Comparison of ENCODE assay signal across 13 cellular contexts in the genomic region with DNA sequence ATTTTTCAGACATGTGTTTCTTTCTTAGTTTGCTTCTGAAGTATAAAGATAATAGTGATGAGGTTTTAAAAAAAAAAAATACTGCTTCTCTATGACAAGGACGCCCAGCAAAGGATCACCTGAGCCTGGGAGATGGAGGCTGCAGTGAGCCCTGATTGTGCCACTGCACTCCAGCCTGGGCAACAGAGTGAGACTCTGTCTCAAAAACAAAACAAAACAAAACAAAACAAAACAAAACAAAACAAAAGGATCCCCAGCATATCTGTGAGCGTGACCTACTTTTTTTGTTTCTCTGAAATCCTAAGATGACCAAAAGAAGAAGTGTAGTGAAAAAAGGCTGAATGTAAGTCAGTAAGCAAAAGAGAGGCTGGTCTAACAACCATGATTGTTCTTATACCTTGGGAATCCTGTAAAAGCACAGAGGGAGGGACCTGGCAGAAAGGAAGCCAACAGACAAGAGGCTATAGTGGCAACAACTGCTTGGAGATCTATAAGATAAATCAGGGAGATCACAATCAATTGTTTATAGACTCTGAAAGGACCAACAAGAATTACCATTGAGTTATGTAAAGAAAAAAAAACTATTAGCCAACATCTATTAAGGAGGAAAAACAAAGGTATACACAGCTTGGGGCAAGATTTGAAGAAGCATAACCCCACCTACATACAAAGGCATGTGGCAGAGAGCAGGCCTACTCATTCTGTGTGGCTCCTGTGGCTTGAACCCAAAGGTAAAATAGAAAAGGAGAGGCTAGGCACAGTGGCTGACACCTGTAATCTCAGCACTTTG.
DNase-seq lines count a peak whose midpoint lies in the region; ATAC-seq and TF ChIP-seq lines count a peak whose summit lies in the region.
"Had no signal": no experiment of that assay in that cellular context is flagged by ENCODE, and none has a peak within 500 bp of the region (broad histone marks: within the 10 kb centered on the region; RNA-seq: fewer than 3 reads in every experiment).

No MANE protein-coding gene starts in this region.

- CTCF ChIA-PET in WTC11 (lab: Charles Lee), result interaction anchor here (0.8 to 2.2 kb wide), 5 partner anchors 9 to 114 kb away, joined by 3 to 18 read pairs (median 4); no protein-coding TSS in a partner anchor

- peak overlapping the region; percentile 73 for H3K27ac ChIP-seq in C4-2B
- peak overlapping the region in 48 of 59 donors; percentile 1 to 76 (median 40) for H3K27ac ChIP-seq in dorsolateral prefrontal cortex
- H3K27ac ChIP-seq: BLaER1 had no signal

- intact Hi-C loops in dorsolateral prefrontal cortex (cut with DNase I), result no loop called here

- ATAC-seq in WTC11 (no peak), HG02642 (IDR thresholded peaks at IDR 0.05; ENCODE audit: poor library complexity, unreplicated experiment) (no peak)

- peaks cover 13% of the 10 kb centered on the region for H3K4me1 Mint-ChIP-seq in osteocyte (ENCODE audit: unreplicated experiment)
- peaks cover 4% of the 10 kb centered on the region for H3K4me1 Mint-ChIP-seq in WTC11

- H3K27me3 Mint-ChIP-seq in osteocyte (ENCODE audit: unreplicated experiment) (no peaks in the 10 kb centered on the region), WTC11 (ENCODE audit: low read depth) (no peaks in the 10 kb centered on the region)

- H3K9me3 Mint-ChIP-seq in osteocyte (ENCODE audit: unreplicated experiment) (no peaks in the 10 kb centered on the region), WTC11 (no peaks in the 10 kb centered on the region)

- H3K27ac Mint-ChIP-seq in osteocyte (ENCODE audit: unreplicated experiment) (peak overlapping the region; percentile 6), WTC11 (no peak overlapping the region)

- H3K36me3 Mint-ChIP-seq in osteocyte (ENCODE audit: unreplicated experiment) (peaks cover 20% of the 10 kb centered on the region), WTC11 (no peaks in the 10 kb centered on the region)

- POLR2A ChIA-PET in WTC11 (lab: Charles Lee), result interaction anchor here (0.5 to 0.7 kb wide), 2 partner anchors 104 to 596 kb away, joined by 3 read pairs; no protein-coding TSS in a partner anchor

- no peaks in the 10 kb centered on the region for H3K27me3 ChIP-seq in dorsolateral prefrontal cortex
- H3K27me3 ChIP-seq: BLaER1 had no signal

- DNase-seq in HT-29 (ENCODE audit: low spot score) (peak; percentile 48), dorsolateral prefrontal cortex (no peak), osteocyte (ENCODE audit: extremely low spot score, unreplicated experiment) (no peak), WTC11 (ENCODE audit: low spot score) (no peak), RPMI8226 (no peak), NCI-H526 treated with DMSO at 0.1 percent for 48 hours (lab: John Stamatoyannopoulos, UW) (no peak)
- DNase-seq: amygdala, NCI-H1048, SHP77 treated with DMSO at 0.1 percent for 48 hours, small intestine had no signal

- H3K4me3 Mint-ChIP-seq in osteocyte (ENCODE audit: unreplicated experiment), result no peak overlapping the region
- no peak overlapping the region for H3K4me3 Mint-ChIP-seq in WTC11

- no peak overlapping the region for H3K4me3 ChIP-seq in dorsolateral prefrontal cortex
- H3K4me3 ChIP-seq: BLaER1 had no signal

- TF ChIP-seq CTCF in C4-2B (conservative IDR thresholded peaks at IDR 0.05), result no peak
- TF ChIP-seq CTCF in dorsolateral prefrontal cortex (IDR thresholded peaks at IDR 0.05 in 54 of 56, conservative IDR thresholded peaks at IDR 0.05 in 2 of 56; ENCODE audit: low read depth in 1 of 56, partially characterized antibody in 56 of 56), result no peak
- TF ChIP-seq CTCF in osteocyte (IDR thresholded peaks at IDR 0.05), result no peak
- no peak for TF ChIP-seq CTCF in WTC11 (IDR thresholded peaks at IDR 0.05)

TF ChIP-seq in WTC11, 78 proteins besides CTCF, POLR2A, EP300 and RAD21:
- TF ChIP-seq ESRRA (CRISPR knock-in tag; IDR thresholded peaks at IDR 0.05; ENCODE audit: borderline replicate concordance) (no peak), ZMAT4 (CRISPR knock-in tag; IDR thresholded peaks at IDR 0.05) (no peak), FOXJ3 (CRISPR knock-in tag; IDR thresholded peaks at IDR 0.05; ENCODE audit: borderline replicate concordance) (no peak), SMAD4 (CRISPR knock-in tag; IDR thresholded peaks at IDR 0.05) (no peak), NFATC4 (CRISPR knock-in tag; IDR thresholded peaks at IDR 0.05) (no peak), ATF6 (CRISPR knock-in tag; IDR thresholded peaks at IDR 0.05) (no peak), GTF2I (CRISPR knock-in tag; conservative IDR thresholded peaks at IDR 0.05) (no peak), FOXP1 (CRISPR knock-in tag; IDR thresholded peaks at IDR 0.05; ENCODE audit: borderline replicate concordance) (no peak), OVOL2 (CRISPR knock-in tag; IDR thresholded peaks at IDR 0.05; ENCODE audit: borderline replicate concordance) (no peak), GABPB1 (CRISPR knock-in tag; IDR thresholded peaks at IDR 0.05) (no peak), NFYB (CRISPR knock-in tag; conservative IDR thresholded peaks at IDR 0.05; ENCODE audit: low read depth) (no peak)
- TF ChIP-seq, protein P1, sequence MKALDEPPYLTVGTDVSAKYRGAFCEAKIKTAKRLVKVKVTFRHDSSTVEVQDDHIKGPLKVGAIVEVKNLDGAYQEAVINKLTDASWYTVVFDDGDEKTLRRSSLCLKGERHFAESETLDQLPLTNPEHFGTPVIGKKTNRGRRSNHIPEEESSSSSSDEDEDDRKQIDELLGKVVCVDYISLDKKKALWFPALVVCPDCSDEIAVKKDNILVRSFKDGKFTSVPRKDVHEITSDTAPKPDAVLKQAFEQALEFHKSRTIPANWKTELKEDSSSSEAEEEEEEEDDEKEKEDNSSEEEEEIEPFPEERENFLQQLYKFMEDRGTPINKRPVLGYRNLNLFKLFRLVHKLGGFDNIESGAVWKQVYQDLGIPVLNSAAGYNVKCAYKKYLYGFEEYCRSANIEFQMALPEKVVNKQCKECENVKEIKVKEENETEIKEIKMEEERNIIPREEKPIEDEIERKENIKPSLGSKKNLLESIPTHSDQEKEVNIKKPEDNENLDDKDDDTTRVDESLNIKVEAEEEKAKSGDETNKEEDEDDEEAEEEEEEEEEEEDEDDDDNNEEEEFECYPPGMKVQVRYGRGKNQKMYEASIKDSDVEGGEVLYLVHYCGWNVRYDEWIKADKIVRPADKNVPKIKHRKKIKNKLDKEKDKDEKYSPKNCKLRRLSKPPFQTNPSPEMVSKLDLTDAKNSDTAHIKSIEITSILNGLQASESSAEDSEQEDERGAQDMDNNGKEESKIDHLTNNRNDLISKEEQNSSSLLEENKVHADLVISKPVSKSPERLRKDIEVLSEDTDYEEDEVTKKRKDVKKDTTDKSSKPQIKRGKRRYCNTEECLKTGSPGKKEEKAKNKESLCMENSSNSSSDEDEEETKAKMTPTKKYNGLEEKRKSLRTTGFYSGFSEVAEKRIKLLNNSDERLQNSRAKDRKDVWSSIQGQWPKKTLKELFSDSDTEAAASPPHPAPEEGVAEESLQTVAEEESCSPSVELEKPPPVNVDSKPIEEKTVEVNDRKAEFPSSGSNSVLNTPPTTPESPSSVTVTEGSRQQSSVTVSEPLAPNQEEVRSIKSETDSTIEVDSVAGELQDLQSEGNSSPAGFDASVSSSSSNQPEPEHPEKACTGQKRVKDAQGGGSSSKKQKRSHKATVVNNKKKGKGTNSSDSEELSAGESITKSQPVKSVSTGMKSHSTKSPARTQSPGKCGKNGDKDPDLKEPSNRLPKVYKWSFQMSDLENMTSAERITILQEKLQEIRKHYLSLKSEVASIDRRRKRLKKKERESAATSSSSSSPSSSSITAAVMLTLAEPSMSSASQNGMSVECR (CRISPR knock-in tag; IDR thresholded peaks at IDR 0.05; ENCODE audit: borderline replicate concordance), result no peak
